1 cellular context compared by ENCODE assay signal in the genomic region with DNA sequence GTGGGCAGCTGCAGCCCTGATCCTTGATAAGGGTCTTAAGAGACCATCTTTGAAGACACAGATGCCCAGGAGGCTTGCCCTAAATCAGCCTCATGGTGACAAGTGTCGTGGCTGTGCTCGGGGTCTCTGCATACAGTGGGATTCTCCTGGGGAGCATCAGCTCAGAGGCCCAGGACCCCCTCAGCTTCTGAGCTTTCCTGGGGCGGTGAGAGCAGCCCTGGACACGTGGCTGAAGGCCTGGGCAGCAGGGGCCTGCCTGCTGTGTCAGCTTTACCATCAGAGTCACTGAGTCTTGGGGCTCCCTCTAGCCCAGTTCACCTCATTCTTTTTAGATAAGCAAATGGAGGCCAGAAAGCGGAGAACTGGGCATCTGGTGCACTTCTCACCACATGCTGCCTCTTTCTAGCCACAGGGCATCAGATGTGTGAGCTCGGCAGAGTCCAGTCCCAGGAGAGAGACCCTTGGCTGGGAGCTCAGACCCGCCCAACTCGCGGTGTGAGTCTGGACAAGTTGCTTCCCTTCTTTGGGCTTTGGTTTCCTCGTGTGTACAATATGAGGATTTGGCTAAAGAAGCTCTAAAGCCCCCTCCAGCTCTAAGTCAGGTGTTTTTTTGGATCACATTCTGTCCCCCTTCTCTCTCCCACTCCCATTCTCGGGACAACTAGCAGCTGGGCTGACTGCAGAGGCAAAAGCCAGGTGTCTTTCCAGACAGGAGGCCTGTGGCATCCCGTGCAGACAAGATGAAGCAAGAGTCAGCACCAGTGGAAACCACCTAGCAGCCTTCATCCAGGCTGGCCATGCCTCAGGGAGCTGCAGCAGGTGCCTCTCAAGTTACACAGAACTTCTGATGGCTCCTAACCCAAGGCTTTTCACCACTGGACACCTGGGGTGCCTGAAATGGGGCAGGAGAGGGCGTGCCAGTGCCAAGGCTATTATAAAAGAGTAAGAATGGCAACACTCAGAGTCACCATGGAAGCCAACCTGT.
TF ChIP-seq lines count a peak whose summit lies in the region.

No MANE protein-coding gene starts in this region.

TF ChIP-seq in HepG2, 621 proteins besides CTCF, POLR2A, EP300 and RAD21:
- TF ChIP-seq CHCHD3 (CRISPR knock-in tag; IDR thresholded peaks at IDR 0.05) (no peak), ONECUT2 (CRISPR knock-in tag; IDR thresholded peaks at IDR 0.05) (no peak), KAT8 (CRISPR knock-in tag; IDR thresholded peaks at IDR 0.05) (no peak), ZNF660 (CRISPR knock-in tag; IDR thresholded peaks at IDR 0.05; ENCODE audit: borderline replicate concordance, low read depth) (no peak), ZFX (CRISPR knock-in tag; IDR thresholded peaks at IDR 0.05; ENCODE audit: low read depth) (no peak), HNF4G (IDR thresholded peaks at IDR 0.05; ENCODE audit: borderline replicate concordance, low read depth, low read length) (no peak), HNF4G (CRISPR knock-in tag; IDR thresholded peaks at IDR 0.05; ENCODE audit: borderline replicate concordance, low read depth) (no peak), PPARG (CRISPR knock-in tag; conservative IDR thresholded peaks at IDR 0.05) (no peak), MED8 (CRISPR knock-in tag; IDR thresholded peaks at IDR 0.05; ENCODE audit: insufficient replicate concordance) (no peak)
- TF ChIP-seq, protein P1, sequence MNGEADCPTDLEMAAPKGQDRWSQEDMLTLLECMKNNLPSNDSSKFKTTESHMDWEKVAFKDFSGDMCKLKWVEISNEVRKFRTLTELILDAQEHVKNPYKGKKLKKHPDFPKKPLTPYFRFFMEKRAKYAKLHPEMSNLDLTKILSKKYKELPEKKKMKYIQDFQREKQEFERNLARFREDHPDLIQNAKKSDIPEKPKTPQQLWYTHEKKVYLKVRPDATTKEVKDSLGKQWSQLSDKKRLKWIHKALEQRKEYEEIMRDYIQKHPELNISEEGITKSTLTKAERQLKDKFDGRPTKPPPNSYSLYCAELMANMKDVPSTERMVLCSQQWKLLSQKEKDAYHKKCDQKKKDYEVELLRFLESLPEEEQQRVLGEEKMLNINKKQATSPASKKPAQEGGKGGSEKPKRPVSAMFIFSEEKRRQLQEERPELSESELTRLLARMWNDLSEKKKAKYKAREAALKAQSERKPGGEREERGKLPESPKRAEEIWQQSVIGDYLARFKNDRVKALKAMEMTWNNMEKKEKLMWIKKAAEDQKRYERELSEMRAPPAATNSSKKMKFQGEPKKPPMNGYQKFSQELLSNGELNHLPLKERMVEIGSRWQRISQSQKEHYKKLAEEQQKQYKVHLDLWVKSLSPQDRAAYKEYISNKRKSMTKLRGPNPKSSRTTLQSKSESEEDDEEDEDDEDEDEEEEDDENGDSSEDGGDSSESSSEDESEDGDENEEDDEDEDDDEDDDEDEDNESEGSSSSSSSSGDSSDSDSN (CRISPR knock-in tag; IDR thresholded peaks at IDR 0.05): no peak
- TF ChIP-seq, protein P2, sequence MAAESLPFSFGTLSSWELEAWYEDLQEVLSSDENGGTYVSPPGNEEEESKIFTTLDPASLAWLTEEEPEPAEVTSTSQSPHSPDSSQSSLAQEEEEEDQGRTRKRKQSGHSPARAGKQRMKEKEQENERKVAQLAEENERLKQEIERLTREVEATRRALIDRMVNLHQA (CRISPR knock-in tag; IDR thresholded peaks at IDR 0.05): no peak
